Comparison of ENCODE assay signal across 27 cellular contexts in genomic region chr17:45861185-45861584, GRCh38. TPM values are rescaled to one million over a fixed set of nuclear protein-coding genes. Genes with fewer than 3 reads are reported as not detected.
"Had no signal": no experiment of that assay in that cellular context is flagged by ENCODE, and none has a peak within 500 bp of the region (broad histone marks: within the 10 kb centered on the region; RNA-seq: fewer than 3 reads in every experiment).

No MANE protein-coding gene starts in this region.

- ATAC-seq: activated CD4-positive, alpha-beta T cell treated with anti-CD3 and anti-CD28 coated beads for 36 hours; activated T-helper 17 cell treated with anti-CD3 and anti-CD28 coated beads, Interleukin-2, amount 50 U/mL, for 72 hours; effector memory CD8-positive, alpha-beta T cell; esophagus mucosa; left ventricle myocardium superior had no signal

- H3K4me1 ChIP-seq: tibial nerve had no signal

- H3K36me3 ChIP-seq: tibial nerve had no signal

- H3K4me3 ChIP-seq: hepatocyte, tibial nerve had no signal

- H3K27ac ChIP-seq: hepatocyte, tibial nerve had no signal

- DNase-seq: activated B cell treated with CpG ODN at 0.5 μM for 24 hours; activated CD4-positive, alpha-beta T cell treated with anti-CD3 and anti-CD28 coated beads for 36 hours; activated CD4-positive, alpha-beta T cell treated with anti-CD3 and anti-CD28 coated beads, Interleukin-2, amount 50 U/mL, for 4 hours; activated CD8-positive, alpha-beta memory T cell treated with anti-CD3 and anti-CD28 coated beads for 24 hours; activated CD8-positive, alpha-beta memory T cell treated with anti-CD3 and anti-CD28 coated beads, Interleukin-2, amount 50 U/mL, for 4 hours; activated naive CD4-positive, alpha-beta T cell; activated naive CD8-positive, alpha-beta T cell treated with anti-CD3 and anti-CD28 coated beads for 36 hours; activated T-cell treated with anti-CD3 and anti-CD28 coated beads, Interleukin-2, amount 50 U/mL, for 24 hours; dermis blood vessel endothelial cell; effector memory CD8-positive, alpha-beta T cell; foreskin melanocyte; kidney glomerular epithelial cell; left ventricle myocardium superior; mammary epithelial cell; nephron progenitor cell; retina; stimulated activated CD4-positive, alpha-beta T cell treated with anti-CD3 and anti-CD28 coated beads, Interleukin-4, amount 100 ng/mL, for 1 hour; stimulated activated naive CD4-positive, alpha-beta T cell treated with Interleukin-2 at 50 U/mL for 16 hours; T1000 had no signal

- FAIRE-seq: endothelial cell of umbilical vein had no signal

RNA-seq across cellular contexts. Expression of gene SPPL2C, which starts 16.5 kb away (rescaled TPM):
- total RNA-seq: activated B cell treated with CpG ODN at 0.5 μM for 24 hours; activated CD4-positive, alpha-beta T cell treated with anti-CD3 and anti-CD28 coated beads for 36 hours; activated naive CD8-positive, alpha-beta T cell treated with anti-CD3 and anti-CD28 coated beads for 36 hours; activated T-helper 17 cell treated with anti-CD3 and anti-CD28 coated beads, Interleukin-2, amount 50 U/mL, for 72 hours; bronchial epithelial cell; dermis blood vessel endothelial cell; endothelial cell of umbilical vein; esophagus mucosa; hepatocyte; left ventricle myocardium superior; mammary epithelial cell; mononuclear cell; tibial nerve; urinary bladder had no signal
- polyA plus RNA-seq: endothelial cell of umbilical vein, hepatocyte, mammary epithelial cell, urinary bladder had no signal
